ENCODE assay signal across 8 cellular contexts in the genomic region with DNA sequence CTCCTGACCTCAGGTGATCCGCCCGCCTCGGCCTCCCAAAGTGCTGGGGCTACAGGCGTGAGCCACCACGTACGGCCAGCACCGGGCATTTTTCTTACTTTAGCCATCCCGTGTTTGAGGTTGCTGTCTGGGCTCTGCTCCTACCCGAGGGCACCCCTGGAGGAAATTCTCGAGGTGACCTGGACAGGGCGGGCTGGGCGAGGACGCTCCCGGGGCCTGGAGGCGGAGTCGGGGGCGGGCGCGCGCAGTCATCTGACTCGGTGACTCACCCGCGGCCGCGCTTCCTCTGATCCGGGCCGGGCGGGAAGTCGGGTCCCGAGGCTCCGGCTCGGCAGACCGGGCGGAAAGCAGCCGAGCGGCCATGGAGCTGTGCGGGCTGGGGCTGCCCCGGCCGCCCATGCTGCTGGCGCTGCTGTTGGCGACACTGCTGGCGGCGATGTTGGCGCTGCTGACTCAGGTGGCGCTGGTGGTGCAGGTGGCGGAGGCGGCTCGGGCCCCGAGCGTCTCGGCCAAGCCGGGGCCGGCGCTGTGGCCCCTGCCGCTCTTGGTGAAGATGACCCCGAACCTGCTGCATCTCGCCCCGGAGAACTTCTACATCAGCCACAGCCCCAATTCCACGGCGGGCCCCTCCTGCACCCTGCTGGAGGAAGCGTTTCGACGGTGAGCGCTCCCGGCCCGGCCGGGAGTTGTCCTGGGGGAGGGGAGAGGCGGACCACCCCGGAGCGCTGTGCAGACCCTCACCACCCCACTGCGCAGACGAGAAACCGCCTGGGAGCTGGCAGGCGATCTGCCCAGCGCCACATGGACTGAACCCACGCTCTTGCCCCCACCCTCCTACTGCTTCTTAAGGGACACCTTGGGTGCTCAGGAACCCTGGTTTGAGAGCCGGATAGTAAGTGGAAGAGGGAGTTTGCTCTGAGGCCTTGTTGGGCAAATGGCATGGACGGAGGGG.
A peak's percentile ranks its signal among the peaks of the same experiment; 100 is the strongest.
DNase-seq lines count a peak whose midpoint lies in the region; ATAC-seq and TF ChIP-seq lines count a peak whose summit lies in the region.

A gene (plus strand): TSS at position 334 of the 952 bp plus-strand sequence. CDS start 28 bp downstream, at position 362.

- H3K9me2 ChIP-seq in OCI-LY1 (ENCODE audit: low read depth, low read length), result no peaks in the 10 kb centered on the region

- H4K20me1 ChIP-seq in OCI-LY1 (ENCODE audit: insufficient read depth, low read length), result no peaks in the 10 kb centered on the region

- H3K4me2 ChIP-seq in OCI-LY1 (ENCODE audit: low read length), result peak within 1 kb of the TSS; percentile 87

- H2AFZ ChIP-seq in OCI-LY1 (ENCODE audit: low read length), result no peak within 1 kb of the TSS

- no peaks in the 10 kb centered on the region for H3K27me3 ChIP-seq in OCI-LY1 (ENCODE audit: insufficient read depth, low read length)

- DNase-seq in COLO668 (lab: John Stamatoyannopoulos, UW; ENCODE audit: unreplicated experiment) (peak; percentile 89), activated T-cell treated with anti-CD3 and anti-CD28 coated beads for 1 hour (ENCODE audit: low read depth) (peak; percentile 78), epidermal melanocyte (ENCODE audit: insufficient read length, low spot score) (peak; percentile 70), middle frontal gyrus (ENCODE audit: extremely low spot score, low spot score) (peak; percentile 65)
- peak; percentile 64 to 74 for DNase-seq in stimulated activated CD8-positive, alpha-beta memory T cell treated with anti-CD3 and anti-CD28 coated beads, Interleukin-2, amount 100 ng/mL, for 1 hour (ENCODE audit: low read depth in 2 of 2)

- H3K36me3 ChIP-seq in OCI-LY1 (ENCODE audit: insufficient read depth, low read length), result peaks cover 12% of the 10 kb centered on the region; the same call in 1 of the 2 replicates

- no peaks in the 10 kb centered on the region for H3F3A ChIP-seq in OCI-LY1 (ENCODE audit: insufficient read depth, low read length)

- no peaks in the 10 kb centered on the region for H3K79me2 ChIP-seq in OCI-LY1 (ENCODE audit: insufficient read depth, low read length)

- H3K4me1 ChIP-seq in OCI-LY1 (ENCODE audit: insufficient read depth, low read length, severe bottlenecking), result peaks cover 34% of the 10 kb centered on the region

- no peaks in the 10 kb centered on the region for H3K9me3 ChIP-seq in OCI-LY1 (ENCODE audit: low read length)

- peak; percentile 75 for ATAC-seq in GM19351 (IDR thresholded peaks at IDR 0.05; ENCODE audit: unreplicated experiment)
- peak; percentile 53 for ATAC-seq in HG03469 (IDR thresholded peaks at IDR 0.05; ENCODE audit: unreplicated experiment)

- TF ChIP-seq CTCF in OCI-LY1 (IDR thresholded peaks at IDR 0.05; ENCODE audit: low read length), result peak; percentile 25

- peak within 1 kb of the TSS; percentile 47 for H3K27ac ChIP-seq in OCI-LY1 (ENCODE audit: low read depth, low read length, poor library complexity, severe bottlenecking)

- peak within 1 kb of the TSS; percentile 77 for H3K9ac ChIP-seq in OCI-LY1 (ENCODE audit: low read length)

- peak within 1 kb of the TSS; percentile 81 for H3K4me3 ChIP-seq in OCI-LY1 (ENCODE audit: low read depth, low read length, poor library complexity, severe bottlenecking)

Comparison
In these comparisons a context has a peak if more than half of its experiments do, and no peak if none do; other contexts are left out.
1. Peak in every context shown above with its lines: DNase-seq, ATAC-seq, H3K4me3 ChIP-seq and H3K27ac ChIP-seq.